ENCODE assay signal across 2 cellular contexts in genomic region chr10:114042895-114043531, GRCh38.
TF ChIP-seq lines count a peak whose summit lies in the region.

No MANE protein-coding gene starts in this region.

TF ChIP-seq in GM23338, 12 proteins besides CTCF, POLR2A, EP300 and RAD21 (continued from another document):
- TF ChIP-seq REST (IDR thresholded peaks at IDR 0.05; ENCODE audit: unreplicated experiment) (no peak), EZH2 (IDR thresholded peaks at IDR 0.05; ENCODE audit: low read depth, unreplicated experiment) (peak; percentile 75), ZNF114 (CRISPR knock-in tag; IDR thresholded peaks at IDR 0.05) (no peak), CREB1 (CRISPR knock-in tag; IDR thresholded peaks at IDR 0.05; ENCODE audit: low read depth) (no peak)
TF ChIP-seq in GM23338: peak in this region for 2.

TF ChIP-seq in GM12878, 131 proteins besides CTCF, POLR2A, EP300 and RAD21 (continued from another document and continues in another):
- 0 out of 2 replicates have a peak, but pooled peaks have one; percentile 20 for TF ChIP-seq MLLT1 (IDR thresholded peaks at IDR 0.05)
- no peak for TF ChIP-seq HSF1 (IDR thresholded peaks at IDR 0.05; ENCODE audit: low read depth, low read length)
- no peak; the same call in 1 of the 2 replicates for TF ChIP-seq ZBTB40 (IDR thresholded peaks at IDR 0.05; ENCODE audit: borderline replicate concordance)
- TF ChIP-seq E4F1 (IDR thresholded peaks at IDR 0.05; ENCODE audit: borderline replicate concordance, partially characterized antibody) = no peak
- TF ChIP-seq RB1 (IDR thresholded peaks at IDR 0.05; ENCODE audit: borderline replicate concordance) = no peak
- TF ChIP-seq RFX5 (IDR thresholded peaks at IDR 0.05; ENCODE audit: low read depth, low read length) = no peak
- no peak for TF ChIP-seq SIX5 (IDR thresholded peaks at IDR 0.05; ENCODE audit: low read depth, low read length, severe bottlenecking)
- no peak for TF ChIP-seq ZBED1 (IDR thresholded peaks at IDR 0.05; ENCODE audit: borderline replicate concordance)
- TF ChIP-seq MYC (IDR thresholded peaks at IDR 0.05; ENCODE audit: insufficient read depth, insufficient read length, insufficient replicate concordance, low read length, severe bottlenecking) = no peak
- TF ChIP-seq YBX1 (IDR thresholded peaks at IDR 0.05) = no peak
- no peak for TF ChIP-seq PML (IDR thresholded peaks at IDR 0.05; ENCODE audit: low read length)
- no peak for TF ChIP-seq SPI1 (IDR thresholded peaks at IDR 0.05; ENCODE audit: borderline replicate concordance, insufficient read depth, low read depth, low read length)
- TF ChIP-seq EED (IDR thresholded peaks at IDR 0.05; ENCODE audit: low read depth) = peak; percentile 77
- no peak for TF ChIP-seq SUZ12 (IDR thresholded peaks at IDR 0.05; ENCODE audit: unreplicated experiment)
- TF ChIP-seq CUX1 (IDR thresholded peaks at IDR 0.05; ENCODE audit: insufficient replicate concordance, low read depth, low read length) = no peak
- no peak for TF ChIP-seq BCLAF1 (IDR thresholded peaks at IDR 0.05)
- no peak for TF ChIP-seq USF1 (IDR thresholded peaks at IDR 0.05; ENCODE audit: borderline replicate concordance, extremely low read length, insufficient read depth, low read depth, low read length)
- no peak for TF ChIP-seq IRF5 (IDR thresholded peaks at IDR 0.05; ENCODE audit: borderline replicate concordance)
- no peak for TF ChIP-seq TCF3 (IDR thresholded peaks at IDR 0.05; ENCODE audit: borderline replicate concordance, insufficient read depth, low read depth, low read length)
- no peak for TF ChIP-seq CBX5 (IDR thresholded peaks at IDR 0.05; ENCODE audit: low read depth)
- TF ChIP-seq HDAC6 (IDR thresholded peaks at IDR 0.05; ENCODE audit: unreplicated experiment) = peak; percentile 89
- no peak for TF ChIP-seq MYB (IDR thresholded peaks at IDR 0.05; ENCODE audit: borderline replicate concordance, low read depth, low read length)
- TF ChIP-seq YY1 (IDR thresholded peaks at IDR 0.05; ENCODE audit: low read depth, low read length) = no peak
- TF ChIP-seq STAT3 (IDR thresholded peaks at IDR 0.05; ENCODE audit: low read depth, low read length) = no peak
- TF ChIP-seq SMC3 (IDR thresholded peaks at IDR 0.05; ENCODE audit: borderline replicate concordance, low read length) = no peak
- TF ChIP-seq PBX3 (IDR thresholded peaks at IDR 0.05; ENCODE audit: insufficient replicate concordance, low read depth, low read length) = no peak
- no peak for TF ChIP-seq CHD4 (IDR thresholded peaks at IDR 0.05)
- TF ChIP-seq IKZF2 (IDR thresholded peaks at IDR 0.05) = 0 out of 4 replicates have a peak, but pooled peaks of 1 of the 2 experiments have one; percentile 25
- TF ChIP-seq NR2F1 (conservative IDR thresholded peaks at IDR 0.05) = no peak
- no peak for TF ChIP-seq NBN (IDR thresholded peaks at IDR 0.05)
- no peak for TF ChIP-seq NRF1 (conservative IDR thresholded peaks at IDR 0.05; ENCODE audit: low read depth, low read length)
- TF ChIP-seq BCL11A (IDR thresholded peaks at IDR 0.05; ENCODE audit: low read depth, low read length) = no peak
- TF ChIP-seq POLR2AphosphoS5 (IDR thresholded peaks at IDR 0.05; ENCODE audit: low read length) = no peak
- TF ChIP-seq GABPA (IDR thresholded peaks at IDR 0.05; ENCODE audit: low read depth) = no peak
- TF ChIP-seq EGR1 (IDR thresholded peaks at IDR 0.05; ENCODE audit: borderline replicate concordance in 1 of 2, low read depth in 2 of 2, low read length in 2 of 2) = peak in 1 of 2 experiments; percentile 3; a peak in 1 of 3 replicates
- TF ChIP-seq PAX5 (IDR thresholded peaks at IDR 0.05; ENCODE audit: borderline replicate concordance, low read depth, low read length) = no peak
